Comparison of ENCODE assay signal across 10 cellular contexts in the genomic region with DNA sequence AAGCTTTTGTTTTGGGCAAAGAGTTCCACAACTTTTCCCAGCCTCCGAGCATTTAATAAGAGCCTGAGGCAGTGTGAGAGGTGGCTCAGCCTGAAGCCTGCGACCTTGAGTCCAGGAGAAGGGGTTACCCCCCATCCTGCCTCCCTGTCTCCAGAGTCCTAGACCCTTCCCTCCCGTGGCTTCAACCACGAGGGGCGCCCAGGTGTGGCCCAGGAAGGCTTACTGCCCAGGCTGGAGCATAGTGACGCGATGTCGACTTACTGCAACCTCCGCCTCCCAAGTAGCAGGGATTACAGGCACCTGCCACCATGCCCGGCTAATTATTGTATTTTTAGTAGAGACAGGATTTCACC. TPM values are rescaled to one million over a fixed set of nuclear protein-coding genes. Genes with fewer than 3 reads are reported as not detected.
DNase-seq lines count a peak whose midpoint lies in the region; ATAC-seq and TF ChIP-seq lines count a peak whose summit lies in the region.
"Had no signal": no experiment of that assay in that cellular context is flagged by ENCODE, and none has a peak within 500 bp of the region (broad histone marks: within the 10 kb centered on the region; RNA-seq: fewer than 3 reads in every experiment).

No MANE protein-coding gene starts in this region.

- no peaks in the 10 kb centered on the region for H3K4me1 ChIP-seq in CD4-positive, alpha-beta memory T cell (ENCODE audit: insufficient read depth, low read length)
- H3K4me1 ChIP-seq in PC-9 (replicated peaks; ENCODE audit: insufficient read depth) (no peaks in the 10 kb centered on the region), ovary (ENCODE audit: insufficient read depth) (no peaks in the 10 kb centered on the region)

- H3K27ac ChIP-seq in CD4-positive, alpha-beta memory T cell (ENCODE audit: low read depth, low read length), result no peak overlapping the region
- H3K27ac ChIP-seq in PC-9 (no peak overlapping the region), ovary (no peak overlapping the region)

- H3K4me3 ChIP-seq in CD4-positive, alpha-beta memory T cell (ENCODE audit: low read length in 2 of 2), result peak overlapping the region in 1 of 2 donors; percentile 18
- H3K4me3 ChIP-seq in PC-9, result no peak overlapping the region
- H3K4me3 ChIP-seq in fibroblast of pulmonary artery (replicated peaks; ENCODE audit: low read depth, low read length), result peak overlapping the region; percentile 47
- peak overlapping the region; percentile 27 for H3K4me3 ChIP-seq in ovary

- no peaks in the 10 kb centered on the region for H3K9me3 ChIP-seq in CD4-positive, alpha-beta memory T cell (ENCODE audit: control insufficient read depth in 1 of 2, low read length in 2 of 2)
- H3K9me3 ChIP-seq in PC-9 (ENCODE audit: insufficient read depth, low read depth) (no peaks in the 10 kb centered on the region), ovary (no peaks in the 10 kb centered on the region)

- no peaks in the 10 kb centered on the region for H3F3A ChIP-seq in PC-9 (ENCODE audit: insufficient read depth, low read depth)

- POLR2A ChIA-PET in CD4-positive, alpha-beta memory T cell (lab: Charles Lee; ENCODE audit: partially characterized antibody), result interaction anchor here (1.1 to 1.3 kb wide), 2 partner anchors 42 to 95 kb away, joined by 3 to 7 read pairs; partner anchors contain the start of gene DIABLO
- POLR2A ChIA-PET in PC-9 (lab: Charles Lee; ENCODE audit: unreplicated experiment), result no interaction called here

- no peaks in the 10 kb centered on the region for H3K27me3 ChIP-seq in CD4-positive, alpha-beta memory T cell (ENCODE audit: insufficient read depth, low read length)
- H3K27me3 ChIP-seq in PC-9 (ENCODE audit: insufficient read depth, low read depth) (no peaks in the 10 kb centered on the region), ovary (no peaks in the 10 kb centered on the region)

- CTCF ChIA-PET in CD4-positive, alpha-beta memory T cell (lab: Charles Lee; ENCODE audit: partially characterized antibody), result no interaction called here
- CTCF ChIA-PET in PC-9 (lab: Charles Lee), result no interaction called here

- H3K79me2 ChIP-seq in PC-9 (ENCODE audit: low read depth), result no peaks in the 10 kb centered on the region

- no peak overlapping the region for H2AFZ ChIP-seq in PC-9

- H3K4me1 Mint-ChIP-seq in CD4-positive, alpha-beta memory T cell, result peaks cover 0 to 8% (median 3%) of the 10 kb centered on the region in 4 donors

- TF ChIP-seq POLR2A in ovary (IDR thresholded peaks at IDR 0.05), result no peak

- H3K9me2 ChIP-seq in PC-9 (ENCODE audit: insufficient read depth), result no peaks in the 10 kb centered on the region

- no TSS peak for BruUV-seq in PC-9 (replicated peaks; lab: Mats Ljungman, UMichigan)

- no peaks in the 10 kb centered on the region for H3K9me3 Mint-ChIP-seq in CD4-positive, alpha-beta memory T cell

- peak overlapping the region; percentile 59; the same call in 1 of the 2 replicates for H3K4me2 ChIP-seq in PC-9

- intact Hi-C loops in CD4-positive, alpha-beta memory T cell (cut with micrococcal nuclease), result no loop called here
- intact Hi-C loops in PC-9 (cut with micrococcal nuclease; ENCODE audit: unreplicated experiment), result no loop called here
- intact Hi-C loops in ovary (cut with DNase I), result no loop called here

- no peak for TF ChIP-seq EP300 in ovary (IDR thresholded peaks at IDR 0.05)

- H3K36me3 Mint-ChIP-seq in CD4-positive, alpha-beta memory T cell, result no peaks in the 10 kb centered on the region

- H3K4me3 Mint-ChIP-seq in CD4-positive, alpha-beta memory T cell, result peak overlapping the region in 6 of 8 donors; percentile 8 to 77 (median 27)

- 62 to 72% (median 63%) methylated on average over 10 of the region's 10 CpGs for WGBS in ovary, 3 donors

- TF ChIP-seq CTCF in PC-9 (conservative IDR thresholded peaks at IDR 0.05), result no peak
- TF ChIP-seq CTCF in fibroblast of pulmonary artery (IDR thresholded peaks at IDR 0.05; ENCODE audit: low read length, missing control alignments), result no peak
- no peak for TF ChIP-seq CTCF in ovary (IDR thresholded peaks at IDR 0.05)

- H3K27me3 Mint-ChIP-seq in CD4-positive, alpha-beta memory T cell, result peaks cover 3 to 6% of the 10 kb centered on the region in 2 donors

- H3K36me3 ChIP-seq in CD4-positive, alpha-beta memory T cell (ENCODE audit: insufficient read depth, low read length), result no peaks in the 10 kb centered on the region
- H3K36me3 ChIP-seq in PC-9 (ENCODE audit: low read depth) (no peaks in the 10 kb centered on the region), ovary (no peaks in the 10 kb centered on the region)

- ATAC-seq in HG03469 (IDR thresholded peaks at IDR 0.05; ENCODE audit: unreplicated experiment), result no peak
- no peak for ATAC-seq in GM19395 (IDR thresholded peaks at IDR 0.05; ENCODE audit: unreplicated experiment)

- H4K20me1 ChIP-seq in PC-9 (ENCODE audit: insufficient read depth), result no peaks in the 10 kb centered on the region

- H3K27ac Mint-ChIP-seq in CD4-positive, alpha-beta memory T cell, result no peak overlapping the region

- no peak for DNase-seq in CD4-positive, alpha-beta memory T cell
- DNase-seq in PC-9 (no peak), fibroblast of pulmonary artery (ENCODE audit: low read depth) (no peak), ovary (no peak), epidermal melanocyte (ENCODE audit: insufficient read length, low spot score) (no peak), RKO (ENCODE audit: low spot score) (no peak)
- DNase-seq: kidney glomerular epithelial cell had no signal

RNA-seq across cellular contexts. Expression of gene LRRC43, which starts 0.6 kb away (rescaled TPM):
- total RNA-seq in CD4-positive, alpha-beta memory T cell, result not detected
- not detected for polyA plus RNA-seq in CD4-positive, alpha-beta memory T cell
- total RNA-seq in PC-9 (2021) (0.39 and 0.83 TPM in 2 replicates), ovary (10 to 100 TPM in 1 of 7 donors, 1 to 10 TPM in 4, under 1 TPM in 1, not detected in 1; 0.50 to 12.9 (median 1.3) TPM)
- polyA plus RNA-seq in ovary, result under 1 TPM; 0.47 to 0.56 TPM

RNA-seq across cellular contexts. Expression of gene IL31, which starts 9.5 kb away (rescaled TPM):
- total RNA-seq in CD4-positive, alpha-beta memory T cell, result not detected
- not detected for polyA plus RNA-seq in CD4-positive, alpha-beta memory T cell
- total RNA-seq in PC-9 (2021) (not detected in 2 replicates), ovary (not detected)
- polyA plus RNA-seq in ovary, result not detected
- total RNA-seq: RPMI7951 had no signal

RNA-seq across cellular contexts. Expression of gene B3GNT4, which starts 19.9 kb away (rescaled TPM):
- 1 to 10 TPM in 1 of 2 experiments, under 1 TPM in 1; 0.93 to 1.4 TPM for total RNA-seq in CD4-positive, alpha-beta memory T cell
- polyA plus RNA-seq in CD4-positive, alpha-beta memory T cell, result under 1 TPM in 1 of 2 donors, not detected in 1; 0.10 TPM
- 2.8 and 3.1 TPM in 2 replicates for total RNA-seq in PC-9 (2021)
- under 1 TPM in 1 of 7 donors, not detected in 6; 0.15 TPM for total RNA-seq in ovary
- polyA plus RNA-seq in ovary, result under 1 TPM in 1 of 2 donors, not detected in 1; 0.42 TPM
- total RNA-seq: RPMI7951 had no signal

RNA-seq across cellular contexts. Expression of gene DIABLO, which starts 42.3 kb away (rescaled TPM):
- 10 to 100 TPM; 40.0 to 44.1 TPM for total RNA-seq in CD4-positive, alpha-beta memory T cell
- polyA plus RNA-seq in CD4-positive, alpha-beta memory T cell, result 10 to 100 TPM; 61.7 to 62.0 TPM
- total RNA-seq in PC-9 (2021) (47.9 and 51.7 TPM in 2 replicates), ovary (10 to 100 TPM; 35.9 to 61.1 (median 40.2) TPM)
- polyA plus RNA-seq in ovary, result 10 to 100 TPM; 41.1 to 92.1 TPM
